ENCODE assay signal across 11 cellular contexts in the genomic region with DNA sequence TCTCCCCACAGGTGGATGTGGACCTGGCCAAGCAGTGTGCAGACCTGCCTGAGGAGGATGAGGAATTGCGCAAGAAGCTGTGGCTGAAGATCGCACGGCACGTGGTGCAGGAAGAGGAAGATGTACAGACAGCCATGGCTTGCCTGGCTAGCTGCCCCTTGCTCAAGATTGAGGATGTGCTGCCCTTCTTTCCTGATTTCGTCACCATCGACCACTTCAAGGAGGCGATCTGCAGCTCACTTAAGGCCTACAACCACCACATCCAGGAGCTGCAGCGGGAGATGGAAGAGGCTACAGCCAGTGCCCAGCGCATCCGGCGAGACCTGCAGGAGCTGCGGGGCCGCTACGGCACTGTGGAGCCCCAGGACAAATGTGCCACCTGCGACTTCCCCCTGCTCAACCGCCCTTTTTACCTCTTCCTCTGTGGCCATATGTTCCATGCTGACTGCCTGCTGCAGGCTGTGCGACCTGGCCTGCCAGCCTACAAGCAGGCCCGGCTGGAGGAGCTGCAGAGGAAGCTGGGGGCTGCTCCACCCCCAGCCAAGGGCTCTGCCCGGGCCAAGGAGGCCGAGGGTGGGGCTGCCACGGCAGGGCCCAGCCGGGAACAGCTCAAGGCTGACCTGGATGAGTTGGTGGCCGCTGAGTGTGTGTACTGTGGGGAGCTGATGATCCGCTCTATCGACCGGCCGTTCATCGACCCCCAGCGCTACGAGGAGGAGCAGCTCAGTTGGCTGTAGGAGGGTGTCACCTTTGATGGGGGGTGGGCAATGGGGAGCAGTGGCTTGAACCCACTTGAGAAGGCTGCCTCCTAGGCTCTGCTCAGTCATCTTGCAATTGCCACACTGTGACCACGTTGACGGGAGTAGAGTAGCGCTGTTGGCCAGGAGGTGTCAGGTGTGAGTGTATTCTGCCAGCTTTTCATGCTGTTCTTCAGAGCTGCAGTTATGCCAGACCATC. TPM values are rescaled to one million over a fixed set of nuclear protein-coding genes. Genes with fewer than 3 reads are reported as not detected.
A peak's percentile ranks its signal among the peaks of the same experiment; 100 is the strongest.
DNase-seq lines count a peak whose midpoint lies in the region; ATAC-seq and TF ChIP-seq lines count a peak whose summit lies in the region.
"Had no signal": no experiment of that assay in that cellular context is flagged by ENCODE, and none has a peak within 500 bp of the region (broad histone marks: within the 10 kb centered on the region; RNA-seq: fewer than 3 reads in every experiment).

No MANE protein-coding gene starts in this region.

- no peaks in the 10 kb centered on the region for H3K9me2 ChIP-seq in PC-3 (replicated peaks; ENCODE audit: low read length)

- no peak overlapping the region for H3K9ac ChIP-seq in PC-3 (ENCODE audit: low read length)

- no peak overlapping the region for H3K4me2 ChIP-seq in PC-3 (ENCODE audit: low read length)

- peaks cover 6% of the 10 kb centered on the region for H3F3A ChIP-seq in PC-3 (ENCODE audit: low read length, unreplicated experiment)

- H4K20me1 ChIP-seq in PC-3 (ENCODE audit: low read length), result peaks cover 7% of the 10 kb centered on the region; the same call in 1 of the 2 replicates

- no TSS peak for BruUV-seq in PC-3 (replicated peaks; lab: Mats Ljungman, UMichigan)

- DNase-seq in GM10248 (ENCODE audit: extremely low spot score) (no peak), PC-3 (no peak), endothelial cell (ENCODE audit: low spot score) (no peak), neural crest cell (ENCODE audit: low read depth, low spot score) (no peak), NCI-H1930 (lab: John Stamatoyannopoulos, UW) (no peak), NCI-H1694 treated with DMSO at 0.1 percent for 48 hours (lab: John Stamatoyannopoulos, UW) (no peak)
- no peak for DNase-seq in activated CD8-positive, alpha-beta memory T cell treated with anti-CD3 and anti-CD28 coated beads, Interleukin-2, amount 50 U/mL, for 4 hours
- DNase-seq: NCI-H510A treated with DMSO at 0.1 percent for 48 hours had no signal

- no peaks in the 10 kb centered on the region for H3K9me3 ChIP-seq in PC-3 (ENCODE audit: low read length)

- H3K36me3 ChIP-seq in PC-3 (ENCODE audit: low read depth, low read length), result peaks cover 27% of the 10 kb centered on the region; the same call in 1 of the 2 replicates

- peak; percentile 2 for TF ChIP-seq CTCF in GM10248 (IDR thresholded peaks at IDR 0.05; ENCODE audit: control extremely low read depth, extremely low read depth, low read depth, missing control alignments)
- no peak for TF ChIP-seq CTCF in PC-3 (conservative IDR thresholded peaks at IDR 0.05; ENCODE audit: low read depth, low read length)
- TF ChIP-seq CTCF in endothelial cell (IDR thresholded peaks at IDR 0.05; ENCODE audit: unreplicated experiment), result no peak
- no peak for TF ChIP-seq CTCF in neural crest cell (conservative IDR thresholded peaks at IDR 0.05)

- no peak overlapping the region for H3K4me3 ChIP-seq in PC-3 (ENCODE audit: low read length)

- peaks cover 18% of the 10 kb centered on the region for H3K79me2 ChIP-seq in PC-3 (ENCODE audit: low read length)

- H3K4me1 Mint-ChIP-seq in endothelial cell (ENCODE audit: unreplicated experiment) (peaks cover 34% of the 10 kb centered on the region), neural crest cell (peaks cover 11% of the 10 kb centered on the region)

- intact Hi-C loops in PC-3 (cut with micrococcal nuclease), result loop anchor here (10.0 kb wide), 1 partner anchor 212 kb away; a partner anchor contains a TSS

- H3K27me3 ChIP-seq in PC-3 (ENCODE audit: low read length), result no peaks in the 10 kb centered on the region

- no peaks in the 10 kb centered on the region for H3K9me3 Mint-ChIP-seq in endothelial cell (ENCODE audit: unreplicated experiment)
- H3K9me3 Mint-ChIP-seq in neural crest cell, result no peaks in the 10 kb centered on the region

- peak overlapping the region; percentile 28 for H3K27ac ChIP-seq in PC-3 (ENCODE audit: low read length)
- H3K27ac ChIP-seq: VCaP had no signal

- H3K4me1 ChIP-seq in PC-3 (ENCODE audit: insufficient read depth, low read length), result peaks cover 29% of the 10 kb centered on the region

- H3K4me3 Mint-ChIP-seq in endothelial cell (ENCODE audit: unreplicated experiment) (peak overlapping the region; percentile 62), neural crest cell (peak overlapping the region; percentile 15)

- ATAC-seq in PC-3 (no peak), HG02610 (IDR thresholded peaks at IDR 0.05; ENCODE audit: unreplicated experiment) (no peak)

- H3K27ac Mint-ChIP-seq in endothelial cell (ENCODE audit: unreplicated experiment) (peak overlapping the region; percentile 30), neural crest cell (ENCODE audit: unreplicated experiment) (peak overlapping the region; percentile 35)

- H3K36me3 Mint-ChIP-seq in endothelial cell (ENCODE audit: low read depth, unreplicated experiment) (peaks cover 31% of the 10 kb centered on the region), neural crest cell (ENCODE audit: low read depth) (peaks cover 2% of the 10 kb centered on the region)

- H2AFZ ChIP-seq in PC-3 (ENCODE audit: low read length), result no peak overlapping the region

- POLR2A ChIA-PET in GM10248 (lab: Yijun Ruan, JAX), result interaction anchor here (0.6 kb wide), 1 partner anchor 133 kb away, joined by 5 read pairs; no protein-coding TSS in a partner anchor
- POLR2A ChIA-PET in PC-3 (lab: Charles Lee; ENCODE audit: unreplicated experiment), result no interaction called here

- CTCF ChIA-PET in GM10248 (lab: Yijun Ruan, JAX), result interaction anchor here (0.8 to 12.1 kb wide), 33 partner anchors 7 to 430 kb away, joined by 3 to 215 read pairs (median 5); a partner anchor contains a TSS
- CTCF ChIA-PET in PC-3 (lab: Charles Lee), result interaction anchor here (0.5 to 2.6 kb wide), 6 partner anchors 8 to 209 kb away, joined by 3 to 13 read pairs (median 5); a partner anchor contains a TSS

- peaks cover 8% of the 10 kb centered on the region for H3K27me3 Mint-ChIP-seq in endothelial cell (ENCODE audit: unreplicated experiment)
- no peaks in the 10 kb centered on the region for H3K27me3 Mint-ChIP-seq in neural crest cell (ENCODE audit: low read depth)

RNA-seq across cellular contexts. Expression of a gene that starts 8.6 kb away (rescaled TPM):
- total RNA-seq in PC-3 (2014; rRNA removed) (37.6 and 39.5 TPM in 2 replicates), endothelial cell (ENCODE audit: unreplicated experiment) (39.2 TPM), neural crest cell (26.9 and 28.2 TPM in 2 replicates)

RNA-seq across cellular contexts. Expression of a gene that starts 26.3 kb away (rescaled TPM):
- total RNA-seq in PC-3 (2014; rRNA removed), result 2.2 and 2.9 TPM in 2 replicates
- 257 TPM for total RNA-seq in endothelial cell (ENCODE audit: unreplicated experiment)
- total RNA-seq in neural crest cell, result 1.7 and 2.0 TPM in 2 replicates

RNA-seq across cellular contexts. Expression of a gene that starts 28.8 kb away (rescaled TPM):
- 39.5 and 52.2 TPM in 2 replicates for total RNA-seq in PC-3 (2014; rRNA removed)
- 1.4 TPM for total RNA-seq in endothelial cell (ENCODE audit: unreplicated experiment)
- total RNA-seq in neural crest cell, result 0.80 and 1.0 TPM in 2 replicates
- total RNA-seq: subcutaneous adipose tissue had no signal

RNA-seq across cellular contexts. Expression of a gene that starts 50.4 kb away (rescaled TPM):
- total RNA-seq in PC-3 (2014; rRNA removed) (6.2 and 13.3 TPM in 2 replicates), endothelial cell (ENCODE audit: unreplicated experiment) (16.4 TPM), neural crest cell (6.7 and 6.8 TPM in 2 replicates)

RNA-seq across cellular contexts. Expression of a gene that starts 59.0 kb away (rescaled TPM):
- 177 and 244 TPM in 2 replicates for total RNA-seq in PC-3 (2014; rRNA removed)
- total RNA-seq in endothelial cell (ENCODE audit: unreplicated experiment), result 28.6 TPM
- 1.0 and 1.3 TPM in 2 replicates for total RNA-seq in neural crest cell

Comparison
In these comparisons a context has a peak if more than half of its experiments do, and no peak if none do; other contexts are left out.
1. RNA of a gene that starts 26.3 kb away (total RNA-seq): 257 TPM in endothelial cell (single experiment); 2.2 to 2.9 TPM in PC-3 and 1.7 to 2.0 TPM in neural crest cell; every median in the first group is over 10 times any median in the second.
2. RNA of a gene that starts 28.8 kb away (total RNA-seq): 39.5 to 52.2 TPM in PC-3; 1.4 TPM in endothelial cell (single experiment) and 0.80 to 1.0 TPM in neural crest cell; every median in the first group is over 10 times any median in the second.